Comparison of ENCODE assay signal across 8 cellular contexts in genomic region chr6:3990692-3991491, GRCh38.
A peak's percentile ranks its signal among the peaks of the same experiment; 100 is the strongest.
DNase-seq lines count a peak whose midpoint lies in the region; TF ChIP-seq lines count a peak whose summit lies in the region.

No MANE protein-coding gene starts in this region.

- H2AFZ ChIP-seq in GM23248, result peak overlapping the region; percentile 90

- H3K9me3 ChIP-seq in GM23248 (ENCODE audit: low read depth) (no peaks in the 10 kb centered on the region), right atrium auricular region (no peaks in the 10 kb centered on the region), uterus (no peaks in the 10 kb centered on the region)

- H3K27ac ChIP-seq in GM23248 (peak overlapping the region; percentile 71), angular gyrus (ENCODE audit: low read depth, low read length) (peak overlapping the region; percentile 15), right atrium auricular region (peak overlapping the region; percentile 44 to 73), rectal smooth muscle tissue (ENCODE audit: low read depth, low read length) (peak overlapping the region; percentile 64), uterus (peak overlapping the region; percentile 62 to 63)

- H3K79me2 ChIP-seq in GM23248 (ENCODE audit: insufficient read depth), result peaks cover 51% of the 10 kb centered on the region

- intact Hi-C loops in uterus (cut with DNase I; ENCODE audit: low total_unique reads), result loop anchor here (5.0 to 10.0 kb wide), 2 partner anchors 249 to 716 kb away; no protein-coding TSS in a partner anchor

- no peaks in the 10 kb centered on the region for H3K36me3 ChIP-seq in GM23248 (ENCODE audit: low read depth)
- no peaks in the 10 kb centered on the region for H3K36me3 ChIP-seq in right atrium auricular region
- no peaks in the 10 kb centered on the region for H3K36me3 ChIP-seq in rectal smooth muscle tissue (ENCODE audit: control insufficient read depth, insufficient read depth, low read length)
- no peaks in the 10 kb centered on the region for H3K36me3 ChIP-seq in uterus

- H3K27me3 ChIP-seq in GM23248 (replicated peaks; ENCODE audit: insufficient read depth), result no peaks in the 10 kb centered on the region
- no peaks in the 10 kb centered on the region for H3K27me3 ChIP-seq in right atrium auricular region
- no peaks in the 10 kb centered on the region for H3K27me3 ChIP-seq in rectal smooth muscle tissue (ENCODE audit: control insufficient read depth, insufficient read depth, low read length)
- no peaks in the 10 kb centered on the region for H3K27me3 ChIP-seq in uterus

- no peaks in the 10 kb centered on the region for H3K9me2 ChIP-seq in GM23248 (ENCODE audit: insufficient read depth)

- H3F3A ChIP-seq in GM23248 (ENCODE audit: insufficient read depth), result peaks cover 13% of the 10 kb centered on the region; the same call in 1 of the 2 replicates

- H3K9ac ChIP-seq in GM23248 (peak overlapping the region; percentile 81), rectal smooth muscle tissue (ENCODE audit: low read length) (no peak overlapping the region)

- peak overlapping the region; percentile 97 for H3K4me2 ChIP-seq in GM23248 (ENCODE audit: unreplicated experiment)

- TF ChIP-seq CTCF in right atrium auricular region (IDR thresholded peaks at IDR 0.05), result peak; percentile 68 to 89
- peak; percentile 79 to 88 (median 84) for TF ChIP-seq CTCF in uterus (IDR thresholded peaks at IDR 0.05)

- DNase-seq in COLO668 (lab: John Stamatoyannopoulos, UW; ENCODE audit: unreplicated experiment) (peak; percentile 52), GM23248 (peak; percentile 95), NCI-H1092 treated with DMSO at 0.1 percent for 48 hours (lab: John Stamatoyannopoulos, UW) (peak; percentile 5), T-helper 1 cell (peak; percentile 22 to 59 (median 48)), right atrium auricular region (ENCODE audit: low spot score) (peak; percentile 94), uterus (peak; percentile 88 to 91)

- H3K4me1 ChIP-seq in GM23248 (ENCODE audit: insufficient read depth) (0 out of 2 replicates have a peak, but pooled peaks cover 3% of the 10 kb centered on the region), right atrium auricular region (peaks cover 0 to 13% of the 10 kb centered on the region in 2 donors), rectal smooth muscle tissue (ENCODE audit: control insufficient read depth, insufficient read depth, low read length) (peaks cover 4% of the 10 kb centered on the region), uterus (no peaks in the 10 kb centered on the region)

- no peak for TF ChIP-seq POLR2A in uterus (IDR thresholded peaks at IDR 0.05)

- 4 to 5% methylated on average over 21 of the region's 21 CpGs for WGBS in GM23248 (ENCODE audit: low coverage in 1 of 2, low lambda C conversion rate in 2 of 2, missing lambda C conversion rate in 2 of 2), 2 experiments

- no peaks in the 10 kb centered on the region for H4K20me1 ChIP-seq in GM23248 (ENCODE audit: insufficient read depth)

- H3K4me3 ChIP-seq in GM23248 (peak overlapping the region; percentile 75), right atrium auricular region (peak overlapping the region; percentile 24 to 48), rectal smooth muscle tissue (ENCODE audit: low read length) (peak overlapping the region; percentile 56), uterus (peak overlapping the region; percentile 30 to 34)

- in situ Hi-C loops in GM23248 (cut with MboI), result no loop called here

Comparison
In these comparisons a context has a peak if more than half of its experiments do, and no peak if none do; other contexts are left out.
1. Peak in every context shown above with its lines: DNase-seq, H3K4me3 ChIP-seq and H3K27ac ChIP-seq.
2. DNase-seq: peak in every context shown above with its lines; median percentile 95 in GM23248; 94 in right atrium auricular region; 90 in uterus; 52 in COLO668; 48 in T-helper 1 cell; 5 in NCI-H1092 treated with DMSO at 0.1 percent for 48 hours.
3. H3K27ac ChIP-seq: peak in every context shown above with its lines; median percentile 71 in GM23248; 64 in rectal smooth muscle tissue; 62 in uterus; 58 in right atrium auricular region; 15 in angular gyrus.